ENCODE assay signal across 17 cellular contexts in genomic region chr9:127112683-127113539, GRCh38. TPM values are rescaled to one million over a fixed set of nuclear protein-coding genes. Genes with fewer than 3 reads are reported as not detected.
DNase-seq lines count a peak whose midpoint lies in the region; ATAC-seq, FAIRE-seq and TF ChIP-seq lines count a peak whose summit lies in the region.
"Had no signal": no experiment of that assay in that cellular context is flagged by ENCODE, and none has a peak within 500 bp of the region (broad histone marks: within the 10 kb centered on the region; RNA-seq: fewer than 3 reads in every experiment).

No MANE protein-coding gene starts in this region.

- H3K36me3 ChIP-seq in HUES64 (ENCODE audit: insufficient read depth, low read length) (no peaks in the 10 kb centered on the region), heart left ventricle (peaks cover 0 to 13% (median 7%) of the 10 kb centered on the region in 9 donors), stomach smooth muscle (ENCODE audit: control insufficient read depth in 2 of 2, insufficient read depth in 2 of 2, low read length in 2 of 2) (peaks cover 0 to 11% of the 10 kb centered on the region in 2 donors)
- H3K36me3 ChIP-seq: neutrophil had no signal

- DNase-seq in RWPE1 (ENCODE audit: low spot score) = peak; percentile 41
- peak in 1 of 5 donors; percentile 27 for DNase-seq in heart left ventricle
- DNase-seq in NCI-H1092 treated with DMSO at 0.1 percent for 48 hours (lab: John Stamatoyannopoulos, UW) = no peak
- no peak for DNase-seq in OCI-M2 (lab: John Stamatoyannopoulos, UW; ENCODE audit: unreplicated experiment)
- no peak for DNase-seq in AML-193 (lab: John Stamatoyannopoulos, UW)
- no peak for DNase-seq in RCC 7860 (ENCODE audit: low spot score)
- DNase-seq: activated CD4-positive, alpha-beta T cell treated with anti-CD3 and anti-CD28 coated beads, Interleukin-2, amount 10 ng/mL, durations not matched to agents 24 days and 14 days; activated naive CD4-positive, alpha-beta T cell treated with anti-CD3 and anti-CD28 coated beads, Interleukin-2, amount 50 U/mL, for 16 hours; foreskin keratinocyte; NCI-H446; SHP77 treated with DMSO at 0.1 percent for 48 hours; stimulated activated naive CD4-positive, alpha-beta T cell had no signal

- POLR2A ChIA-PET in RWPE1 (lab: Yijun Ruan, JAX; ENCODE audit: low non-redundant PET) = no interaction called here

- FAIRE-seq in RCC 7860 (lab: Jason Lieb, UNC) = no peak

- peaks cover 22% of the 10 kb centered on the region for H3K4me1 ChIP-seq in HUES64 (ENCODE audit: insufficient read depth, low read length)
- H3K4me1 ChIP-seq in heart left ventricle = peaks cover 14 to 89% (median 54%) of the 10 kb centered on the region in 12 donors
- H3K4me1 ChIP-seq in stomach smooth muscle (ENCODE audit: control insufficient read depth, insufficient read depth, low read length) = peaks cover 89% of the 10 kb centered on the region
- H3K4me1 ChIP-seq: foreskin keratinocyte had no signal

- 95% methylated on average over 8 of the region's 9 CpGs for WGBS in HUES64
- WGBS in heart left ventricle, 4 donors = 75 to 85% (median 78%) methylated on average over 9 of the region's 9 CpGs

- TF ChIP-seq POLR2A in heart left ventricle (IDR thresholded peaks at IDR 0.05) = no peak

- intact Hi-C loops in heart left ventricle (cut with DNase I) = no loop called here

- H3K27me3 ChIP-seq in HUES64 (ENCODE audit: insufficient read depth, low read length) = no peaks in the 10 kb centered on the region
- H3K27me3 ChIP-seq in heart left ventricle = no peaks in the 10 kb centered on the region
- no peaks in the 10 kb centered on the region for H3K27me3 ChIP-seq in stomach smooth muscle (ENCODE audit: control insufficient read depth in 1 of 2, insufficient read depth in 2 of 2, low read length in 2 of 2)

- H3K27ac ChIP-seq in HUES64 (ENCODE audit: low read depth, low read length) (peak overlapping the region; percentile 65; the same call in 1 of the 2 replicates), RWPE1 (no peak overlapping the region), heart left ventricle (peak overlapping the region in 9 of 12 donors; percentile 20 to 75 (median 51)), stomach smooth muscle (ENCODE audit: low read length) (peak overlapping the region; percentile 85)
- H3K27ac ChIP-seq: foreskin keratinocyte, neutrophil had no signal

- H3K9me3 ChIP-seq in HUES64 (ENCODE audit: insufficient read depth, low read depth, low read length) = no peaks in the 10 kb centered on the region
- no peaks in the 10 kb centered on the region for H3K9me3 ChIP-seq in heart left ventricle
- no peaks in the 10 kb centered on the region for H3K9me3 ChIP-seq in stomach smooth muscle (ENCODE audit: control insufficient read depth in 2 of 2, low read length in 2 of 2)
- H3K9me3 ChIP-seq: neutrophil had no signal

- H3K9ac ChIP-seq in HUES64 (ENCODE audit: low read depth, low read length) (no peak overlapping the region), stomach smooth muscle (ENCODE audit: low read length in 2 of 2) (no peak overlapping the region)

- CTCF ChIA-PET in RWPE1 (lab: Yijun Ruan, JAX) = interaction anchor here (0.6 kb wide), 1 partner anchor 88 kb away, joined by 3 read pairs; no protein-coding TSS in a partner anchor

- no peak for ATAC-seq in heart left ventricle

- no peak overlapping the region for H3K4me3 ChIP-seq in HUES64 (ENCODE audit: low read length)
- no peak overlapping the region for H3K4me3 ChIP-seq in heart left ventricle
- H3K4me3 ChIP-seq in stomach smooth muscle (ENCODE audit: low read length in 2 of 2) = peak overlapping the region in 1 of 2 donors; percentile 22
- H3K4me3 ChIP-seq: smooth muscle cell had no signal

- TF ChIP-seq CTCF in RWPE1 (conservative IDR thresholded peaks at IDR 0.05; ENCODE audit: low read depth) (no peak), heart left ventricle (IDR thresholded peaks at IDR 0.05) (no peak)

RNA-seq across cellular contexts. Expression of gene ANGPTL2, which starts 9.5 kb away (rescaled TPM):
- 12.2 TPM for polyA plus RNA-seq in HUES64 (2013, experiment 1 of 2)
- polyA plus RNA-seq in HUES64 (2013, experiment 2 of 2) = 13.4 TPM
- 10 to 100 TPM; 25.6 to 92.5 (median 47.4) TPM for total RNA-seq in heart left ventricle
- polyA plus RNA-seq in heart left ventricle = 10 to 100 TPM; 17.0 to 19.4 TPM
- total RNA-seq: activated CD4-positive, alpha-beta T cell treated with anti-CD3 and anti-CD28 coated beads, Interleukin-2, amount 10 ng/mL, durations not matched to agents 24 days and 14 days; T-helper 2 cell treated with Interferon-gamma antibody and Interleukin-4, amounts not matched to agents 100 ng/mL and 5 ng/mL, for 36 hours had no signal
